In the genomic region with DNA sequence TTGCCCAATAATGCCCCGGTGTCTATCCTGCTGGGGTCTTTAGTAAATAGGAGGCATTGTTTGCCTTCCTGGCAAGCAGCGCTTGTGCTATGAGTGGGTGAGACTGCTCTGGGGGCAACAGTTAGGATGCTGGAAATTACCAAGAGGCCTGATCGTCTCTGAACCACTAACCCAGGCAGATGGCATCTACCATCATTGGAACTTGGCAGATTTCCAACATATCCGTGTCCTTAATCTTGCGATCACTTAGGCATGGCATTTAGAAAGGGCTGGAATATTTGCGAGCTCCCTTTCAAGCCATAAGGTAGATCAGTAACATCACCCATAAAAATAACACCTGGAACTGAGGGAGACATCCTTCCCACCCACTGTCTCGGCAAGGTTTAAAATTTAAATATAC, we compare ENCODE assay signal across 15 cellular contexts. TPM values are rescaled to one million over a fixed set of nuclear protein-coding genes. Genes with fewer than 3 reads are reported as not detected.
A peak's percentile ranks its signal among the peaks of the same experiment; 100 is the strongest.
DNase-seq lines count a peak whose midpoint lies in the region; ATAC-seq and TF ChIP-seq lines count a peak whose summit lies in the region.
"Had no signal": no experiment of that assay in that cellular context is flagged by ENCODE, and none has a peak within 500 bp of the region (broad histone marks: within the 10 kb centered on the region; RNA-seq: fewer than 3 reads in every experiment).

No MANE protein-coding gene starts in this region.

- intact Hi-C loops in heart left ventricle (cut with DNase I) = no loop called here

- no peaks in the 10 kb centered on the region for H3K27me3 ChIP-seq in heart left ventricle

- TF ChIP-seq RAD21 in Ishikawa (IDR thresholded peaks at IDR 0.05; ENCODE audit: low read depth) = no peak

- WGBS in heart left ventricle, 4 donors = 71 to 81% (median 76%) methylated on average over 7 of the region's 7 CpGs

- no peak for TF ChIP-seq POLR2A in heart left ventricle (IDR thresholded peaks at IDR 0.05)

- no peaks in the 10 kb centered on the region for H3K9me3 ChIP-seq in heart left ventricle
- H3K9me3 ChIP-seq: HAP-1 had no signal

- H3K4me3 ChIP-seq in heart left ventricle = no peak overlapping the region
- H3K4me3 ChIP-seq: GM23248, HAP-1 had no signal

- ATAC-seq in heart left ventricle (no peak), HG02973 (IDR thresholded peaks at IDR 0.05; ENCODE audit: unreplicated experiment) (no peak)

- no peak for TF ChIP-seq EP300 in Ishikawa (IDR thresholded peaks at IDR 0.05; ENCODE audit: borderline replicate concordance)

- no peak for TF ChIP-seq CTCF in heart left ventricle (IDR thresholded peaks at IDR 0.05)

- DNase-seq in NCI-H2227 (lab: John Stamatoyannopoulos, UW; ENCODE audit: unreplicated experiment) (peak; percentile 59), NCI-H2227 treated with DMSO at 0.1 percent for 48 hours (lab: John Stamatoyannopoulos, UW) (no peak), NCI-H1694 treated with DMSO at 0.1 percent for 48 hours (lab: John Stamatoyannopoulos, UW) (peak; percentile 71), NCI-H69 (lab: John Stamatoyannopoulos, UW) (peak; percentile 38), heart left ventricle (no peak)
- DNase-seq: ACHN, C1 segment of cervical spinal cord, GM23248, Karpas-422, NCI-H187 treated with DMSO at 0.1 percent for 48 hours, NCI-H774 had no signal

- no peaks in the 10 kb centered on the region for H3K4me1 ChIP-seq in heart left ventricle
- H3K4me1 ChIP-seq: HAP-1 had no signal

- no peak overlapping the region for H3K27ac ChIP-seq in heart left ventricle
- H3K27ac ChIP-seq: GM23248, HL-60 had no signal

- H3K36me3 ChIP-seq in heart left ventricle = no peaks in the 10 kb centered on the region
- H3K36me3 ChIP-seq: HAP-1 had no signal

TF ChIP-seq in Ishikawa, 13 proteins besides CTCF, POLR2A, EP300 and RAD21:
- TF ChIP-seq TCF12 (IDR thresholded peaks at IDR 0.05; ENCODE audit: low read depth) (no peak), NFIC (IDR thresholded peaks at IDR 0.05) (0 out of 2 replicates have a peak, but pooled peaks have one; percentile 12), TAF1 (IDR thresholded peaks at IDR 0.05; ENCODE audit: low read depth) (no peak)
TF ChIP-seq in Ishikawa: peak in this region for 1.

RNA-seq across cellular contexts. Expression of a gene that starts 18.8 kb away (rescaled TPM):
- 10 to 100 TPM in 4 of 9 donors, 1 to 10 TPM in 5; 5.3 to 13.3 (median 7.9) TPM for total RNA-seq in heart left ventricle
- 10 to 100 TPM in 1 of 2 donors, 1 to 10 TPM in 1; 5.2 to 15.7 TPM for polyA plus RNA-seq in heart left ventricle

Comparison
In these comparisons a context has a peak if more than half of its experiments do, and no peak if none do; other contexts are left out.
1. DNase-seq: peak in NCI-H2227 (single experiment), NCI-H1694 treated with DMSO at 0.1 percent for 48 hours (single experiment) and NCI-H69 (single experiment); none in NCI-H2227 treated with DMSO at 0.1 percent for 48 hours (single experiment) and heart left ventricle (0 of 5).